Comparison of ENCODE assay signal across 8 cellular contexts in the genomic region with DNA sequence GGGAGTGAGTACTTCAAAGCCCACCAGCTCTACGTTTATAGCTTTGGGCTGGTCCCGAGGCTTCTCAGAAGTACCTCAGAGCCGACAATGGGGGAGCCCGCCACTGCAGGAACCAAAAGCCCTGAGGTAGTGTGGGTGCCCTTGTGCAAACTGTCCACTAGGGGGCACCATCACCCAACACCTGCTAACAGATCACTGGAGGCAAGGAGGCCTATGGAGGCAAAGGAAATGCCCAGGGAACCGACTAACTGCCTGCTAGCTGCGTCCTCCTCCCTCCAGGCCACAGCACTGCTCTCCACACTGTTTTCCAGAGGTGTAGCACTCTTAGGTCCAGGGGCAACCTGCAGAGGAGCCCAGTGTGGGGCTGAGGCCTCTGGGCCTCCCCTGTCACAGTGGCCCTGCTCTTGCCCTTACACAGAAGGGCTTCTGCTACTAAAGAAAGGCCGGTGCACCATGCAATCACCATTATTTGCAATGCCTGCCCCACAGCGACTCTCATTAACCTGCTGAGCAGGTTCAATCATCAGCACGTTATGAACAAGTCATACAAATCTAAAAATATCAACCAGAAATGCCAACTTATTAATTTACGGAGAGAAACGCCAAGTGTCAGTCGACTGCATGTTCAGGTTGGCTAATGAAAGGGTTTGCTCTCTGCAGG.
DNase-seq lines count a peak whose midpoint lies in the region; ATAC-seq and TF ChIP-seq lines count a peak whose summit lies in the region.

No MANE protein-coding gene starts in this region.

- H3K4me1 ChIP-seq in adrenal gland (replicated peaks in 1 of 2), result peaks cover 0 to 17% of the 10 kb centered on the region in 2 donors
- H3K4me1 ChIP-seq in right cardiac atrium (ENCODE audit: control insufficient read depth, insufficient read depth, low read length), result no peaks in the 10 kb centered on the region
- H3K4me1 ChIP-seq in sigmoid colon, result peaks cover 0 to 25% (median 13%) of the 10 kb centered on the region in 4 donors

- no peaks in the 10 kb centered on the region for H3K9me3 ChIP-seq in adrenal gland (replicated peaks in 1 of 3)
- no peaks in the 10 kb centered on the region for H3K9me3 ChIP-seq in right cardiac atrium (ENCODE audit: control insufficient read depth, low read length)
- H3K9me3 ChIP-seq in sigmoid colon, result no peaks in the 10 kb centered on the region

- intact Hi-C loops in adrenal gland (cut with DNase I), result no loop called here
- intact Hi-C loops in right cardiac atrium (cut with DNase I), result no loop called here
- intact Hi-C loops in sigmoid colon (cut with DNase I), result loop anchor here (10.0 kb wide), 1 partner anchor 736 kb away; no protein-coding TSS in a partner anchor

- in situ Hi-C loops in GM13977 (cut with MboI; ENCODE audit: low pct_unique_long_range_greater_than_20kb, low sequenced_read_pairs, unreplicated experiment), result no loop called here

- H3K27ac ChIP-seq in adrenal gland (peak overlapping the region in 2 of 5 donors; percentile 54 to 58), right cardiac atrium (ENCODE audit: low read length) (no peak overlapping the region), sigmoid colon (peak overlapping the region in 2 of 4 donors; percentile 11 to 68)

- no peak for TF ChIP-seq EP300 in sigmoid colon (IDR thresholded peaks at IDR 0.05)

- H3K36me3 ChIP-seq in adrenal gland (replicated peaks in 1 of 2), result no peaks in the 10 kb centered on the region
- H3K36me3 ChIP-seq in sigmoid colon, result no peaks in the 10 kb centered on the region

- WGBS in adrenal gland, 4 donors, result 36 to 50% (median 44%) methylated on average over 9 to 12 of the region's 12 CpGs
- 46% methylated on average over 12 of the region's 12 CpGs for WGBS in right cardiac atrium
- 42 to 44% methylated on average over 12 of the region's 12 CpGs for WGBS in sigmoid colon, 2 donors

- no peak overlapping the region for H3K4me3 ChIP-seq in adrenal gland
- H3K4me3 ChIP-seq in right cardiac atrium (ENCODE audit: low read length), result no peak overlapping the region
- no peak overlapping the region for H3K4me3 ChIP-seq in sigmoid colon

- peak; percentile 94 for ATAC-seq in HG02798 (IDR thresholded peaks at IDR 0.05; ENCODE audit: poor library complexity, unreplicated experiment)
- ATAC-seq in right cardiac atrium, result peak; percentile 77 to 82
- ATAC-seq in GM18520 (IDR thresholded peaks at IDR 0.05; ENCODE audit: unreplicated experiment), result no peak

- no peaks in the 10 kb centered on the region for H3K27me3 ChIP-seq in adrenal gland
- no peaks in the 10 kb centered on the region for H3K27me3 ChIP-seq in right cardiac atrium (ENCODE audit: control insufficient read depth, insufficient read depth)
- no peaks in the 10 kb centered on the region for H3K27me3 ChIP-seq in sigmoid colon

- TF ChIP-seq POLR2A in adrenal gland (IDR thresholded peaks at IDR 0.05), result no peak
- TF ChIP-seq POLR2A in sigmoid colon (IDR thresholded peaks at IDR 0.05), result no peak

- DNase-seq in GM13977 (ENCODE audit: low spot score) (peak; percentile 82), NCI-H1417 treated with DMSO at 0.1 percent for 48 hours (lab: John Stamatoyannopoulos, UW) (peak; percentile 83), T follicular helper cell (ENCODE audit: low read depth) (peak; percentile 37), adrenal gland (peak; percentile 64 to 84 (median 68)), right cardiac atrium (peak; percentile 53 to 78 (median 69)), sigmoid colon (peak; percentile 78)

- TF ChIP-seq CTCF in GM13977 (IDR thresholded peaks at IDR 0.05; ENCODE audit: extremely low read depth, insufficient read depth, missing control alignments), result peak; percentile 92
- TF ChIP-seq CTCF in adrenal gland (IDR thresholded peaks at IDR 0.05), result peak; percentile 70 to 95 (median 83)
- TF ChIP-seq CTCF in sigmoid colon (IDR thresholded peaks at IDR 0.05), result peak; percentile 61 to 85 (median 77)
